ENCODE assay signal across 1 cellular context in the genomic region with DNA sequence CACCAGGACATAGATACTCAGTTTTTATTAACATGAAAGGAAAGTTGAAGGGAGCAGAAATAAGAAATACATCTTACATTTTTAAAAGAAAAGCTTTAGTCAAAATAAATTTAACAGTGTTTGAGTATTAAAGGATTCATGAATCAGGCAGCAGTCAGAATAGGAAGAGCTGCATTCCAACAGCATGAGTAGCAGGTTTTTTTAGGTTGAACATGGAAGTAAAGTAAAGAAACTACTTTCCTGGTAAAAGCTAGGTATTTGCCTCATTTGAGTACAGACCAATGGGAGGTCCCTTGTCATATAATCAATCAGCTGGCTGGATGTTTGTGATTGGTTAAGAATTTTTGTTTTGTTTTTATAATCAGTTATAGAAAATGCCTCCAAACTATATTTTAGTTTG.
TF ChIP-seq lines count a peak whose summit lies in the region.

No MANE protein-coding gene starts in this region.

TF ChIP-seq in GM23338, 12 proteins besides CTCF, POLR2A, EP300 and RAD21 (continued from another document):
- TF ChIP-seq, protein P1, sequence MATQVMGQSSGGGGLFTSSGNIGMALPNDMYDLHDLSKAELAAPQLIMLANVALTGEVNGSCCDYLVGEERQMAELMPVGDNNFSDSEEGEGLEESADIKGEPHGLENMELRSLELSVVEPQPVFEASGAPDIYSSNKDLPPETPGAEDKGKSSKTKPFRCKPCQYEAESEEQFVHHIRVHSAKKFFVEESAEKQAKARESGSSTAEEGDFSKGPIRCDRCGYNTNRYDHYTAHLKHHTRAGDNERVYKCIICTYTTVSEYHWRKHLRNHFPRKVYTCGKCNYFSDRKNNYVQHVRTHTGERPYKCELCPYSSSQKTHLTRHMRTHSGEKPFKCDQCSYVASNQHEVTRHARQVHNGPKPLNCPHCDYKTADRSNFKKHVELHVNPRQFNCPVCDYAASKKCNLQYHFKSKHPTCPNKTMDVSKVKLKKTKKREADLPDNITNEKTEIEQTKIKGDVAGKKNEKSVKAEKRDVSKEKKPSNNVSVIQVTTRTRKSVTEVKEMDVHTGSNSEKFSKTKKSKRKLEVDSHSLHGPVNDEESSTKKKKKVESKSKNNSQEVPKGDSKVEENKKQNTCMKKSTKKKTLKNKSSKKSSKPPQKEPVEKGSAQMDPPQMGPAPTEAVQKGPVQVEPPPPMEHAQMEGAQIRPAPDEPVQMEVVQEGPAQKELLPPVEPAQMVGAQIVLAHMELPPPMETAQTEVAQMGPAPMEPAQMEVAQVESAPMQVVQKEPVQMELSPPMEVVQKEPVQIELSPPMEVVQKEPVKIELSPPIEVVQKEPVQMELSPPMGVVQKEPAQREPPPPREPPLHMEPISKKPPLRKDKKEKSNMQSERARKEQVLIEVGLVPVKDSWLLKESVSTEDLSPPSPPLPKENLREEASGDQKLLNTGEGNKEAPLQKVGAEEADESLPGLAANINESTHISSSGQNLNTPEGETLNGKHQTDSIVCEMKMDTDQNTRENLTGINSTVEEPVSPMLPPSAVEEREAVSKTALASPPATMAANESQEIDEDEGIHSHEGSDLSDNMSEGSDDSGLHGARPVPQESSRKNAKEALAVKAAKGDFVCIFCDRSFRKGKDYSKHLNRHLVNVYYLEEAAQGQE (IDR thresholded peaks at IDR 0.05; ENCODE audit: unreplicated experiment): no peak
- TF ChIP-seq ZNF331 (CRISPR knock-in tag; IDR thresholded peaks at IDR 0.05; ENCODE audit: low read depth): no peak
- TF ChIP-seq STAT1 (IDR thresholded peaks at IDR 0.05; ENCODE audit: unreplicated experiment): no peak
- TF ChIP-seq EZH2phosphoT487 (IDR thresholded peaks at IDR 0.05; ENCODE audit: unreplicated experiment): no peak
- no peak for TF ChIP-seq EZH2 (IDR thresholded peaks at IDR 0.05; ENCODE audit: low read depth, unreplicated experiment)
- no peak for TF ChIP-seq ETS1 (IDR thresholded peaks at IDR 0.05)
